ENCODE assay signal across 1 cellular context in the genomic region with DNA sequence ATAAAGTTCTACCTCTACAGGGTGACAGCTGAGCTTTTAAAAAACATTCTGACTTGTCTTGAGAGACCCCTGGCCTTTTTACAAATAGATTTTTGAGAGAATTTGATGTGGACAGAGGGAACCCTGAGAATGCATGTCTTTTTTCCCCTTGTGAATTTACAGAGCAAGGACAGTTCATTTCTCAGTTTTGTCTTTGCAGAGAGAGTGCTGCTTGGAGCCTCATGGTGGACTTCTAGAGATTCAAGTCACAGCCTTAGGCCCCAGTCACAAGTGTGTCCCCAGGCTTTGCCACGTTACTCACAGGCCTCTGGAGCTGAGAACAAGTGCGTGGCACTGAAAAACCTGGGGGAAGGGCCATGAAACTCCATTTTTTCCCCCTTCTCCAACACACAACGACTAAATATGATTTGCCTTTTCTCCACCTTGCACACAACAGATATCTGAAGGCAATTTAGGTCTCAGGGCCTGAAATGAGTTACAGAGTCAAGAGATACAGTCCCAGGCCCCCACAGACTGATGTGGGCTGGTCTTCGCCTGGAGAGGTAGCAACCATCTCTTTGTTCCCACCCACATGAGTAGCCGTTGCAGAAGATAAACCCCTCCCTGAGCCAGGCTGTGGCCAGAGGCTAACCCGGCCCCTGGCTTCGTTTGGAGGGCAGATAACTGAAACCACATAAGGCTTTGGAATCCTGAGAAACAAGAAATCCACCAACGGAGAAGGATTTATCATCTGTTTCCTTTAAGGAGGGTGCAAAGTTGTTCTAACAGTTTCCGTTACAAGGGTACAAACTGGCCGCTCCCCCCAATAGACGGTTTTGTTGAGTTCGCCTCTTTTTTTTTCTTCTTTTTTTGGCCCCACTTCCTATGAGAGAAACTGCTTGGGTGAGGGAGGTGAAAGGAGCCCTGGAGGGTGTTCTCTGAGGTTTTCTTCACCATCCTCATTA.
TF ChIP-seq lines count a peak whose summit lies in the region.

No MANE protein-coding gene starts in this region.

TF ChIP-seq in K562, 482 proteins besides CTCF, POLR2A, EP300 and RAD21 (continued from another document):
- TF ChIP-seq DMBX1 (CRISPR knock-in tag; IDR thresholded peaks at IDR 0.05; ENCODE audit: borderline replicate concordance) (peak; percentile 56; the same call in 1 of the 2 replicates), TCF3 (CRISPR knock-in tag; IDR thresholded peaks at IDR 0.05) (peak; percentile 60), SUPT5H (IDR thresholded peaks at IDR 0.05) (peak; percentile 87)
- TF ChIP-seq, protein P1, sequence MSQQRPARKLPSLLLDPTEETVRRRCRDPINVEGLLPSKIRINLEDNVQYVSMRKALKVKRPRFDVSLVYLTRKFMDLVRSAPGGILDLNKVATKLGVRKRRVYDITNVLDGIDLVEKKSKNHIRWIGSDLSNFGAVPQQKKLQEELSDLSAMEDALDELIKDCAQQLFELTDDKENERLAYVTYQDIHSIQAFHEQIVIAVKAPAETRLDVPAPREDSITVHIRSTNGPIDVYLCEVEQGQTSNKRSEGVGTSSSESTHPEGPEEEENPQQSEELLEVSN (IDR thresholded peaks at IDR 0.05; ENCODE audit: borderline replicate concordance in 1 of 2, extremely low read depth in 1 of 2, insufficient read depth in 1 of 2, insufficient read length in 1 of 2, low read depth in 1 of 2, low read length in 1 of 2, poor library complexity in 1 of 2, severe bottlenecking in 1 of 2), result peak; percentile 33 to 73
